ENCODE assay signal across 22 cellular contexts in the genomic region with DNA sequence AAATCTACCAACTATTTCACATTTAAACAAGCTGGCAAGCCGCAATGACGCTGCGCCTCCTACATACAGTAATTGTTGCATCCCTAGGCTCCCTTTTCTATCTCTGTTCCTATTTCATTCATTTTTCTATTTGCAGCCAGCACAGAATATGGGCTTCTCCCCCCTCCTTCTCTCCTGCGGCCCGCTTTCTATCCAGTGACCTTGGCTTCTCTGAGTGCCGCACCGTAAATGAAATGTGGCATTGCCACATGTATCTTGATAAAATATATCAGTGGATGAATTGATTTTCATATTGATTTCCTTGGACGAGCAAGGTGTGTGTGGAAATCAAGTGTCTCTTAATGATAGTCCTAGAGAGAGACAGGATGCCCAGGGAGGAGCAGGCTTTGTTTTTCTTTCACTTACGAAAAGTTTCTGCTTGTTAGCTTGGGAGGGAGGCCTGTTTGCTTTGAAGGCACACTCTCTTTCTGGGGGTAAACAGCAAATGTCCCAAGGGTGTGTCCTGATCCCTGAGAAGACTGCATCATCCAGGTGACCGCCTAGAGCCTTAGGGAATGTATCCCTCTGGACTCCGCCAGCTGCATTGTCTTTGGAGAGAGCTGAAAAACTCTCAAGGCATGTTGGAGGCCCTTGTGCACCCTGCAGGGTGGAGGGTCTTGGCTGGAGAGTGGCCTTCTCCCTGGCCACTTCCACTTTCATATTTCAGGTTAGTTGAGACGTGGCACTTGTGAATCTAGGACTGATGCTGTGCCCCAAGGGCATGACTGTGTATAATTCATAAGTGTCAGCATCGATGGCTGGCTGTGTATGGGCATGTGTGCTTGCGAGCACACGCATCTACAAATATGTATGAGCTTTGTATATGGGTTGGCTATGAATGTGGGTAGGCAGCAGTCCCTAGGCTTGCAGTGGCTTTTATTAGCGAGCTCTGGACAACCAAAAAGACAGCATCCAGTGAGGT.
DNase-seq lines count a peak whose midpoint lies in the region; ATAC-seq, FAIRE-seq and TF ChIP-seq lines count a peak whose summit lies in the region.
"Had no signal": no experiment of that assay in that cellular context is flagged by ENCODE, and none has a peak within 500 bp of the region (broad histone marks: within the 10 kb centered on the region; RNA-seq: fewer than 3 reads in every experiment).

No MANE protein-coding gene starts in this region.

- H3K4me2 ChIP-seq in neuronal stem cell (ENCODE audit: insufficient read depth, low read length, poor library complexity, severe bottlenecking) = no peak overlapping the region

- H2AFZ ChIP-seq in neuronal stem cell (ENCODE audit: low read length) = no peak overlapping the region

- no peak overlapping the region for H3K18ac ChIP-seq in neuronal stem cell (ENCODE audit: low read length)

- H3K4me1 ChIP-seq in heart right ventricle (peaks cover 55 to 100% (median 97%) of the 10 kb centered on the region in 9 donors), neuronal stem cell (ENCODE audit: control insufficient read depth in 2 of 2, insufficient read depth in 1 of 2, low read depth in 1 of 2, low read length in 2 of 2) (peaks cover 29 to 31% of the 10 kb centered on the region in 2 donors), thyroid gland (peaks cover 98 to 99% of the 10 kb centered on the region in 2 donors)

- no peak overlapping the region for H2BK15ac ChIP-seq in neuronal stem cell (ENCODE audit: low read length)

- TF ChIP-seq POLR2A in thyroid gland (IDR thresholded peaks at IDR 0.05) = no peak

- WGBS in heart right ventricle, 2 donors = 64 to 68% methylated on average over 16 of the region's 16 CpGs
- no CpG with 5 or more reads among the region's 16 CpGs for WGBS in neuronal stem cell (ENCODE audit: extremely low coverage in 2 of 2, insufficient read length in 2 of 2, insufficient replicate concordance in 1 of 2), 2 donors
- 82 to 85% methylated on average over 15 of the region's 16 CpGs for WGBS in thyroid gland, 2 donors

- H4K91ac ChIP-seq in neuronal stem cell (ENCODE audit: low read depth, low read length, poor library complexity) = no peak overlapping the region

- intact Hi-C loops in heart right ventricle (cut with DNase I) (loop anchor here in 2 of 10 donors (10.0 kb wide), 1 partner anchor 65 kb away; no protein-coding TSS in a partner anchor), Right ventricle myocardium superior (cut with DNase I) (no loop called here), thyroid gland (cut with DNase I) (no loop called here), head of caudate nucleus (cut with DNase I) (no loop called here)

- no peak overlapping the region for H2BK5ac ChIP-seq in neuronal stem cell (ENCODE audit: low read length)

- H2BK12ac ChIP-seq in neuronal stem cell (ENCODE audit: low read length) = no peak overlapping the region

- no peak overlapping the region for H3K9ac ChIP-seq in neuronal stem cell (ENCODE audit: low read depth, low read length, poor library complexity)

- no peaks in the 10 kb centered on the region for H3K9me3 ChIP-seq in heart right ventricle
- H3K9me3 ChIP-seq in neuronal stem cell (replicated peaks in 1 of 2; ENCODE audit: control insufficient read depth in 2 of 2, insufficient read depth in 1 of 2, low read depth in 1 of 2, low read length in 2 of 2) = peaks cover 0 to 13% of the 10 kb centered on the region in 2 donors
- H3K9me3 ChIP-seq in thyroid gland = no peaks in the 10 kb centered on the region

- H3K27ac ChIP-seq in heart right ventricle (peak overlapping the region in 8 of 10 donors; percentile 21 to 80 (median 62)), neuronal stem cell (replicated peaks; ENCODE audit: low read length) (peak overlapping the region; percentile 8), thyroid gland (peak overlapping the region in 2 of 3 donors; percentile 61 to 78)

- no peak overlapping the region for H3K4ac ChIP-seq in neuronal stem cell (ENCODE audit: low read length)

- H3K27me3 ChIP-seq in heart right ventricle = no peaks in the 10 kb centered on the region
- no peaks in the 10 kb centered on the region for H3K27me3 ChIP-seq in bronchial epithelial cell (ENCODE audit: control insufficient read depth, insufficient read depth, low read length)
- no peaks in the 10 kb centered on the region for H3K27me3 ChIP-seq in neuronal stem cell (ENCODE audit: control insufficient read depth in 3 of 3, insufficient read depth in 3 of 3, low read depth in 1 of 3, low read length in 3 of 3)
- H3K27me3 ChIP-seq in thyroid gland = no peaks in the 10 kb centered on the region

- no peak overlapping the region for H3K23ac ChIP-seq in neuronal stem cell (ENCODE audit: low read depth, low read length, poor library complexity)

- no peak for DNase-seq in heart right ventricle
- DNase-seq in Right ventricle myocardium superior = no peak
- DNase-seq in bronchial epithelial cell (ENCODE audit: low read depth) = peak; percentile 4
- DNase-seq in neuronal stem cell (ENCODE audit: low spot score) = no peak
- DNase-seq in thyroid gland = no peak
- no peak for DNase-seq in head of caudate nucleus
- DNase-seq in RKO (ENCODE audit: low spot score) = no peak
- no peak for DNase-seq in nucleus accumbens (lab: John Stamatoyannopoulos, UW)
- DNase-seq: ACHN; activated CD4-positive, alpha-beta memory T cell treated with anti-CD3 and anti-CD28 coated beads, Interleukin-2, amount 10 ng/mL, durations not matched to agents 7 days and 5 days; activated naive CD8-positive, alpha-beta T cell treated with anti-CD3 and anti-CD28 coated beads, Interleukin-2, amount 50 U/mL, for 24 hours; CD4-positive, alpha-beta memory T cell; erythroblast; glutamatergic neuron; IMR-90; MV-4-11; NCI-H2029; NCI-H748 treated with DMSO at 0.1 percent for 48 hours; occipital lobe; stimulated activated naive CD8-positive, alpha-beta T cell treated with anti-CD3 and anti-CD28 coated beads, Interleukin-15, Interleukin-2, amounts not matched to agents 100 U/mL and 50 U/mL, for 24 hours had no signal

- peaks cover 6% of the 10 kb centered on the region for H3K79me1 ChIP-seq in neuronal stem cell (ENCODE audit: low read depth, low read length)

- ATAC-seq in heart right ventricle (no peak), Right ventricle myocardium superior (ENCODE audit: poor library complexity) (no peak)
- ATAC-seq: activated naive CD8-positive, alpha-beta T cell treated with anti-CD3 and anti-CD28 coated beads, Interleukin-2, amount 50 U/mL, for 24 hours; stimulated activated naive CD8-positive, alpha-beta T cell treated with anti-CD3 and anti-CD28 coated beads, Interleukin-15, Interleukin-2, amounts not matched to agents 100 U/mL and 50 U/mL, for 24 hours had no signal

- H3K14ac ChIP-seq in neuronal stem cell (ENCODE audit: low read length) = no peak overlapping the region

- H2BK120ac ChIP-seq in neuronal stem cell (ENCODE audit: low read depth, low read length) = no peak overlapping the region

- H3K36me3 ChIP-seq in heart right ventricle (peaks cover 0 to 12% (median 0%) of the 10 kb centered on the region in 9 donors), bronchial epithelial cell (ENCODE audit: control insufficient read depth, insufficient read depth, low read length) (no peaks in the 10 kb centered on the region), neuronal stem cell (replicated peaks in 1 of 2; ENCODE audit: control insufficient read depth in 2 of 2, insufficient read depth in 2 of 2, low read length in 2 of 2) (peaks cover 3 to 28% of the 10 kb centered on the region in 2 donors), thyroid gland (peaks cover 17 to 19% of the 10 kb centered on the region in 2 donors)

- H2AK5ac ChIP-seq in neuronal stem cell (ENCODE audit: low read depth, low read length) = no peak overlapping the region

- FAIRE-seq in bronchial epithelial cell (lab: Jason Lieb, UNC) = peak; percentile 55
- FAIRE-seq: colon, islet of Langerhans had no signal

- no peak overlapping the region for H4K8ac ChIP-seq in neuronal stem cell (ENCODE audit: low read depth, low read length)

- no peak overlapping the region for H3K4me3 ChIP-seq in heart right ventricle
- H3K4me3 ChIP-seq in bronchial epithelial cell (ENCODE audit: low read depth, low read length) = no peak overlapping the region
- H3K4me3 ChIP-seq in neuronal stem cell (ENCODE audit: low read length in 2 of 2) = no peak overlapping the region
- no peak overlapping the region for H3K4me3 ChIP-seq in thyroid gland (replicated peaks in 1 of 3)

- TF ChIP-seq CTCF in heart right ventricle (IDR thresholded peaks at IDR 0.05) (no peak), bronchial epithelial cell (IDR thresholded peaks at IDR 0.05; ENCODE audit: insufficient read depth, low read length, severe bottlenecking) (no peak), thyroid gland (IDR thresholded peaks at IDR 0.05) (no peak)

Comparison
In these comparisons a context has a peak if more than half of its experiments do, and no peak if none do; other contexts are left out.
1. H3K27ac ChIP-seq: peak in every context shown above with its lines; median percentile 70 in thyroid gland; 62 in heart right ventricle; 8 in neuronal stem cell.